ENCODE assay signal across 9 cellular contexts in the genomic region with DNA sequence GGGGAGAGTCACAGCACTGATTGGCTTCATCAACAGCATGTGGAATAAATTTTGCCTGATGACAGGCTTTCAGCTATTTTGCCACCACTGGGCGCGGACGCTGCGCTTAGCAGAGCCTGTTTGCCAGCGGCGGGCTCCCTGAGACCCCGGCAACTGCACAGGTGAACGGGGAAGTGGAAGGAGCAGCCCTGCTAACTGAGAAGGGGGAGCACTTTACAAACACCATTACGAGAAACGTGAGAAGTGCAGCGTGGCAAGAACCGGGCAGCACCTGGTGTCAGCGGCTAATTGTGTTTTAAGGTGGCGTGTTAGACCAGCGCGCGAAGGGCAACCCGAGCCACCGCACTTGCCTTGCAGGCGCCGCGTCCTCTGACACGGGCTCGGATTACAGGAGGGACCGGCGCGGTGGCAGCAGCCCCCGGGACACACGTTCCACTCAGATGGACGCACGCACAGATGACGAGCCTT.
DNase-seq lines count a peak whose midpoint lies in the region; ATAC-seq and TF ChIP-seq lines count a peak whose summit lies in the region.
"Had no signal": no experiment of that assay in that cellular context is flagged by ENCODE, and none has a peak within 500 bp of the region (broad histone marks: within the 10 kb centered on the region; RNA-seq: fewer than 3 reads in every experiment).

No MANE protein-coding gene starts in this region.

- H3K27me3 ChIP-seq in HUES64 (ENCODE audit: insufficient read depth, low read length), result peaks cover 29% of the 10 kb centered on the region
- H3K27me3 ChIP-seq in heart right ventricle, result peaks cover 0 to 29% (median 9%) of the 10 kb centered on the region in 7 donors
- H3K27me3 ChIP-seq in parathyroid adenoma (ENCODE audit: control insufficient read depth, insufficient read depth, low read length), result peaks cover 5% of the 10 kb centered on the region

- H3K79me2 ChIP-seq in parathyroid adenoma, result no peaks in the 10 kb centered on the region

- H2AFZ ChIP-seq in parathyroid adenoma, result peak overlapping the region; percentile 54

- peak overlapping the region; percentile 59 for H3K4me2 ChIP-seq in parathyroid adenoma (ENCODE audit: low read length)

- H3K4me3 ChIP-seq in HUES64 (ENCODE audit: low read length), result peak overlapping the region; percentile 61
- peak overlapping the region in 8 of 10 donors; percentile 9 to 40 (median 36) for H3K4me3 ChIP-seq in heart right ventricle
- peak overlapping the region; percentile 32 for H3K4me3 ChIP-seq in parathyroid adenoma (ENCODE audit: low read depth, low read length)

- no peak overlapping the region for H3K27ac ChIP-seq in HUES64 (ENCODE audit: low read depth, low read length)
- H3K27ac ChIP-seq in heart right ventricle, result no peak overlapping the region
- H3K27ac ChIP-seq in parathyroid adenoma, result no peak overlapping the region

- H3K9me3 ChIP-seq in HUES64 (ENCODE audit: insufficient read depth, low read depth, low read length), result no peaks in the 10 kb centered on the region
- H3K9me3 ChIP-seq in heart right ventricle, result peaks cover 0 to 11% (median 0%) of the 10 kb centered on the region in 11 donors
- no peaks in the 10 kb centered on the region for H3K9me3 ChIP-seq in parathyroid adenoma (ENCODE audit: control insufficient read depth, low read length)

- 2% methylated on average over 32 of the region's 32 CpGs for WGBS in HUES64
- 3% methylated on average over 32 of the region's 32 CpGs for WGBS in heart right ventricle, 2 donors

- ATAC-seq in heart right ventricle (peak in 4 of 8 donors; percentile 19 to 74 (median 68)), GM18870 (IDR thresholded peaks at IDR 0.05; ENCODE audit: unreplicated experiment) (no peak)
- ATAC-seq: activated CD4-positive, alpha-beta T cell treated with anti-CD3 and anti-CD28 coated beads for 36 hours had no signal

- H3K4me1 ChIP-seq in HUES64 (ENCODE audit: insufficient read depth, low read length), result peaks cover 20% of the 10 kb centered on the region
- H3K4me1 ChIP-seq in heart right ventricle, result peaks cover 0 to 8% (median 0%) of the 10 kb centered on the region in 9 donors
- H3K4me1 ChIP-seq in parathyroid adenoma, result no peaks in the 10 kb centered on the region

- DNase-seq in NCI-H526 treated with DMSO at 0.1 percent for 48 hours (lab: John Stamatoyannopoulos, UW) (peak; percentile 47), heart right ventricle (peak; percentile 11 to 19), AG08395 (ENCODE audit: low spot score) (no peak), H4 (ENCODE audit: low spot score) (no peak)
- no peak for DNase-seq in activated CD4-positive, CD25-positive, alpha-beta regulatory T cell treated with anti-CD3 and anti-CD28 coated beads, Interleukin-2, amount 50 U/mL, for 72 hours
- DNase-seq: activated CD4-positive, alpha-beta T cell treated with anti-CD3 and anti-CD28 coated beads for 36 hours had no signal

- no peak for TF ChIP-seq CTCF in heart right ventricle (IDR thresholded peaks at IDR 0.05)
- no peak for TF ChIP-seq CTCF in parathyroid adenoma (IDR thresholded peaks at IDR 0.05)

- H3K9ac ChIP-seq in HUES64 (ENCODE audit: low read depth, low read length) (no peak overlapping the region), parathyroid adenoma (no peak overlapping the region)

- intact Hi-C loops in heart right ventricle (cut with DNase I), result no loop called here

- H3K36me3 ChIP-seq in HUES64 (ENCODE audit: insufficient read depth, low read length) (no peaks in the 10 kb centered on the region), heart right ventricle (no peaks in the 10 kb centered on the region), parathyroid adenoma (ENCODE audit: control insufficient read depth, insufficient read depth, low read length) (no peaks in the 10 kb centered on the region)

Comparison
In these comparisons a context has a peak if more than half of its experiments do, and no peak if none do; other contexts are left out.
1. DNase-seq: peak in NCI-H526 treated with DMSO at 0.1 percent for 48 hours (single experiment) and heart right ventricle (2 of 2); none in AG08395 (single experiment), activated CD4-positive, CD25-positive, alpha-beta regulatory T cell treated with anti-CD3 and anti-CD28 coated beads, Interleukin-2, amount 50 U/mL, for 72 hours (single experiment) and H4 (single experiment).
2. Peak in every context shown above with its lines, with median percentiles within 50 percentile points of each other: H3K4me3 ChIP-seq.